9 cellular contexts compared by ENCODE assay signal in genomic region chr2:150484461-150484931, GRCh38. TPM values are rescaled to one million over a fixed set of nuclear protein-coding genes. Genes with fewer than 3 reads are reported as not detected.
A peak's percentile ranks its signal among the peaks of the same experiment; 100 is the strongest.
DNase-seq lines count a peak whose midpoint lies in the region; ATAC-seq and TF ChIP-seq lines count a peak whose summit lies in the region.
"Had no signal": no experiment of that assay in that cellular context is flagged by ENCODE, and none has a peak within 500 bp of the region (broad histone marks: within the 10 kb centered on the region; RNA-seq: fewer than 3 reads in every experiment).

No MANE protein-coding gene starts in this region.

- H3K27ac ChIP-seq in BLaER1 treated with 17β-estradiol and CSF1 and Interleukin-3, amounts not matched to agents 10 nM and 100 nM = no peak overlapping the region
- H3K27ac ChIP-seq in Panc1 (ENCODE audit: low read length) = peak overlapping the region; percentile 92

- H3K9ac ChIP-seq in BLaER1 treated with 17β-estradiol and CSF1 and Interleukin-3, amounts not matched to agents 10 nM and 100 nM = peak overlapping the region in 9 of 11 experiments; percentile 20 to 89 (median 72); a peak in 11 of 22 replicates

- H4K20me1 ChIP-seq in BLaER1 treated with 17β-estradiol and CSF1 and Interleukin-3, amounts not matched to agents 10 nM and 100 nM = peaks cover 0 to 67% (median 15%) of the 10 kb centered on the region in 11 experiments; a peak in 17 of 22 replicates

- no peak for ATAC-seq in Panc1
- no peak for ATAC-seq in naive thymus-derived CD8-positive, alpha-beta T cell
- no peak for ATAC-seq in activated T-cell treated with anti-CD3 and anti-CD28 coated beads, Interleukin-2, amount 50 U/mL, for 72 hours (replicated peaks in 1 of 2)
- no peak for ATAC-seq in T-cell (replicated peaks in 1 of 4)
- ATAC-seq in HG02610 (IDR thresholded peaks at IDR 0.05; ENCODE audit: unreplicated experiment) = no peak

- H3K9me3 ChIP-seq in BLaER1 treated with 17β-estradiol and CSF1 and Interleukin-3, amounts not matched to agents 10 nM and 100 nM (replicated peaks in 1 of 11) = no peaks in the 10 kb centered on the region
- H3K9me3 ChIP-seq in Panc1 (ENCODE audit: control insufficient read depth, insufficient read depth, low read depth, low read length) = no peaks in the 10 kb centered on the region

- H3K27me3 Mint-ChIP-seq in osteocyte (ENCODE audit: unreplicated experiment) (no peaks in the 10 kb centered on the region), T-cell (peaks cover 47 to 51% of the 10 kb centered on the region in 2 donors)
- peaks cover 31 to 55% (median 45%) of the 10 kb centered on the region in 5 donors for H3K27me3 Mint-ChIP-seq in naive thymus-derived CD8-positive, alpha-beta T cell
- peaks cover 51% of the 10 kb centered on the region for H3K27me3 Mint-ChIP-seq in activated T-cell treated with anti-CD3 and anti-CD28 coated beads, Interleukin-2, amount 50 U/mL, for 72 hours (ENCODE audit: low read depth)

- peaks cover 6 to 37% (median 33%) of the 10 kb centered on the region in 11 experiments; a peak in 20 of 22 replicates for H3K27me3 ChIP-seq in BLaER1 treated with 17β-estradiol and CSF1 and Interleukin-3, amounts not matched to agents 10 nM and 100 nM
- no peaks in the 10 kb centered on the region for H3K27me3 ChIP-seq in Panc1 (ENCODE audit: control insufficient read depth, insufficient read depth, low read length)

- BruUV-seq in Panc1 (replicated peaks; lab: Mats Ljungman, UMichigan) = no TSS peak

- TF ChIP-seq CTCF in Panc1 (IDR thresholded peaks at IDR 0.05) (no peak), fibroblast of mammary gland (conservative IDR thresholded peaks at IDR 0.05; ENCODE audit: control insufficient read depth, insufficient read depth, low read depth, low read length) (no peak), osteocyte (IDR thresholded peaks at IDR 0.05) (no peak)

- H3K4me3 ChIP-seq in BLaER1 treated with 17β-estradiol and CSF1 and Interleukin-3, amounts not matched to agents 10 nM and 100 nM = peak overlapping the region; percentile 65 to 82 (median 70)
- H3K4me3 ChIP-seq in Panc1 (ENCODE audit: low read depth in 2 of 2, low read length in 2 of 2) (peak overlapping the region; percentile 88 to 89), fibroblast of mammary gland (ENCODE audit: control insufficient read depth, low read depth, low read length) (peak overlapping the region; percentile 95)

- H3K4me1 Mint-ChIP-seq in osteocyte (ENCODE audit: unreplicated experiment) (peaks cover 56% of the 10 kb centered on the region), T-cell (peaks cover 8 to 12% (median 11%) of the 10 kb centered on the region in 3 donors)
- peaks cover 6 to 22% (median 11%) of the 10 kb centered on the region in 4 donors for H3K4me1 Mint-ChIP-seq in naive thymus-derived CD8-positive, alpha-beta T cell
- peaks cover 8% of the 10 kb centered on the region for H3K4me1 Mint-ChIP-seq in activated T-cell treated with anti-CD3 and anti-CD28 coated beads, Interleukin-2, amount 50 U/mL, for 72 hours (ENCODE audit: low read depth)

- H3K36me3 Mint-ChIP-seq in osteocyte (ENCODE audit: unreplicated experiment) (peaks cover 38% of the 10 kb centered on the region), T-cell (peaks cover 4% of the 10 kb centered on the region)
- H3K36me3 Mint-ChIP-seq in naive thymus-derived CD8-positive, alpha-beta T cell = peaks cover 0 to 4% (median 0%) of the 10 kb centered on the region in 3 donors
- no peaks in the 10 kb centered on the region for H3K36me3 Mint-ChIP-seq in activated T-cell treated with anti-CD3 and anti-CD28 coated beads, Interleukin-2, amount 50 U/mL, for 72 hours (ENCODE audit: insufficient read depth in 2 of 2)

- in situ Hi-C loops in Panc1 (cut with HindIII; ENCODE audit: low pct_unique_long_range_greater_than_20kb, low sequenced_read_pairs) = no loop called here

- H3K4me2 ChIP-seq in BLaER1 treated with 17β-estradiol and CSF1 and Interleukin-3, amounts not matched to agents 10 nM and 100 nM = peak overlapping the region; percentile 84 to 100 (median 99)

- no peak for DNase-seq in Panc1 (ENCODE audit: low read depth, low spot score)
- no peak for DNase-seq in fibroblast of mammary gland (ENCODE audit: low read depth)
- DNase-seq in osteocyte (ENCODE audit: extremely low spot score, unreplicated experiment) = no peak
- no peak for DNase-seq in naive thymus-derived CD8-positive, alpha-beta T cell
- DNase-seq in activated T-cell treated with anti-CD3 and anti-CD28 coated beads, Interleukin-2, amount 50 U/mL, for 72 hours = no peak
- no peak for DNase-seq in T-cell

- H3K27ac Mint-ChIP-seq in osteocyte (ENCODE audit: unreplicated experiment) = peak overlapping the region; percentile 98
- H3K27ac Mint-ChIP-seq in naive thymus-derived CD8-positive, alpha-beta T cell = no peak overlapping the region
- no peak overlapping the region for H3K27ac Mint-ChIP-seq in activated T-cell treated with anti-CD3 and anti-CD28 coated beads, Interleukin-2, amount 50 U/mL, for 72 hours
- no peak overlapping the region for H3K27ac Mint-ChIP-seq in T-cell
- H3K27ac Mint-ChIP-seq: activated CD4-positive, alpha-beta T cell treated with anti-CD3 and anti-CD28 coated beads for 36 hours had no signal

- H3K4me3 Mint-ChIP-seq in osteocyte (ENCODE audit: unreplicated experiment) (peak overlapping the region; percentile 90), T-cell (no peak overlapping the region)
- H3K4me3 Mint-ChIP-seq in naive thymus-derived CD8-positive, alpha-beta T cell = no peak overlapping the region
- no peak overlapping the region for H3K4me3 Mint-ChIP-seq in activated T-cell treated with anti-CD3 and anti-CD28 coated beads, Interleukin-2, amount 50 U/mL, for 72 hours
- H3K4me3 Mint-ChIP-seq: activated CD4-positive, alpha-beta T cell treated with anti-CD3 and anti-CD28 coated beads for 36 hours had no signal

- peaks cover 21 to 41% (median 31%) of the 10 kb centered on the region in 10 experiments for H3K4me1 ChIP-seq in BLaER1 treated with 17β-estradiol and CSF1 and Interleukin-3, amounts not matched to agents 10 nM and 100 nM
- peaks cover 48% of the 10 kb centered on the region for H3K4me1 ChIP-seq in Panc1 (ENCODE audit: control insufficient read depth, insufficient read depth, low read length)

- peaks cover 0 to 17% (median 0%) of the 10 kb centered on the region in 11 experiments; a peak in 4 of 22 replicates for H3K36me3 ChIP-seq in BLaER1 treated with 17β-estradiol and CSF1 and Interleukin-3, amounts not matched to agents 10 nM and 100 nM
- peaks cover 9% of the 10 kb centered on the region for H3K36me3 ChIP-seq in Panc1 (ENCODE audit: control insufficient read depth, insufficient read depth, low read length)

- POLR2A ChIA-PET in Panc1 (lab: Charles Lee) (interaction anchor here (0.7 kb wide), 1 partner anchor 335 kb away, joined by 3 read pairs; no protein-coding TSS in a partner anchor), T-cell (lab: Charles Lee) (no interaction called here)
- POLR2A ChIA-PET in naive thymus-derived CD8-positive, alpha-beta T cell (lab: Charles Lee) = no interaction called here

- intact Hi-C loops in Panc1 (cut with micrococcal nuclease; ENCODE audit: unreplicated experiment) = loop anchor here (10.0 kb wide), 2 partner anchors 300 to 570 kb away; no protein-coding TSS in a partner anchor

- CTCF ChIA-PET in Panc1 (lab: Charles Lee) (no interaction called here), T-cell (lab: Charles Lee) (no interaction called here)

- H3K9me3 Mint-ChIP-seq in osteocyte (ENCODE audit: unreplicated experiment) (no peaks in the 10 kb centered on the region), T-cell (no peaks in the 10 kb centered on the region)
- no peaks in the 10 kb centered on the region for H3K9me3 Mint-ChIP-seq in naive thymus-derived CD8-positive, alpha-beta T cell
- H3K9me3 Mint-ChIP-seq in activated T-cell treated with anti-CD3 and anti-CD28 coated beads, Interleukin-2, amount 50 U/mL, for 72 hours = no peaks in the 10 kb centered on the region

RNA-seq across cellular contexts. Expression of gene RND3, which starts 3.0 kb away (rescaled TPM):
- 45.3 TPM for total RNA-seq in Panc1 (2021; ENCODE audit: unreplicated experiment)
- 26.0 TPM for polyA plus RNA-seq in Panc1 (2012; ENCODE audit: insufficient read length)
- total RNA-seq in osteocyte = 146 and 160 TPM in 2 replicates
- not detected for total RNA-seq in naive thymus-derived CD8-positive, alpha-beta T cell
- not detected for polyA plus RNA-seq in naive thymus-derived CD8-positive, alpha-beta T cell
- total RNA-seq in activated T-cell treated with anti-CD3 and anti-CD28 coated beads, Interleukin-2, amount 50 U/mL, for 72 hours = not detected
- under 1 TPM in 3 of 5 donors, not detected in 2; 0.66 to 0.98 (median 0.90) TPM for total RNA-seq in T-cell
- total RNA-seq: activated CD4-positive, alpha-beta T cell treated with anti-CD3 and anti-CD28 coated beads for 36 hours had no signal

Comparison
In these comparisons a context has a peak if more than half of its experiments do, and no peak if none do; other contexts are left out.
1. RNA of gene RND3, which starts 3.0 kb away (total RNA-seq): 146 to 160 TPM in osteocyte and 45.3 TPM in Panc1 (single experiment); 0.66 to 0.98 TPM in T-cell, not detected in naive thymus-derived CD8-positive, alpha-beta T cell and not detected in activated T-cell treated with anti-CD3 and anti-CD28 coated beads, Interleukin-2, amount 50 U/mL, for 72 hours; every median in the first group is over 10 times any median in the second.
2. Peak in every context shown above with its lines, with median percentiles within 50 percentile points of each other: H3K4me3 ChIP-seq.